ENCODE assay signal across 8 cellular contexts in the genomic region with DNA sequence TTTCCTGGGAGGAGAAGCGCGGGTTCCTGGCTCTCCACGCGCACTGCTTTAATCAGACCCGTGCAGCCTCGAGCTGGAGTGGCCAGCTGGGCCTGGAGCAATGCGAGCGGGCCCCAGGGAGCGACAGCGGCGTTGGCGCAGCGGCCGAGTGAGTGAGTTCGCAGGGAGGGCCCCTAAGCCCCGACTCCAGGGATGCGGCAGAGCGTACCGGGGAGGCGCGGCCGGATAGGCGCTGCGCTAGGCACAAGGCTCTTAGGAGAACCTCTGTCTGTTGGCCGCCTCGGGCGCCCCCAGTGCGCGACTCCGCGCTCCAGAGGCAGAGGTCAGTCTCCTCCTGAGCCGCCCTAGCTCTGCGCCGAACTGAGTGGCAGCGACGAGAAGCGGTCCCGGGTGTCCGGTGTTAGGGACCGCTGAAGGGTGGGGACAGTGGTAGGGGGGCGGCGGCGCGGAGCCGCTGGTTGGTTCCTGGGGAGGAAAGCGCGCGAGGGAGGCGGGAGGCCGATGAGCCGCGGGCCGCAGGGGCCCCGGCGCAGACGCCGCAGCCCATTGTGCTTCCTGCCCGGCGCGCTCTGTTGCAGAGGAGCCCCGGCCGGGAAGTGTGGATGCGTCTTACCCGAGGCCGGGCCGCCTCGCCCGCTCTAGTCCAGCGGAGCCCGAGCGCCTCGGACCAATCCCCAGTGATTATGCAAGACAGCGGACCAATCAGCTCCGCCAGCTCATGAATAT. TPM values are rescaled to one million over a fixed set of nuclear protein-coding genes. Genes with fewer than 3 reads are reported as not detected.
DNase-seq lines count a peak whose midpoint lies in the region; ATAC-seq and TF ChIP-seq lines count a peak whose summit lies in the region.

No MANE protein-coding gene starts in this region.

- peak overlapping the region; percentile 73 for H3K4me3 Mint-ChIP-seq in T-helper 1 cell treated with Interleukin-12 subunit alpha and Interleukin-12 subunit beta and Interleukin-4 antibody, amounts not matched to agents 30 μg/mL and 1 μg/mL, for 36 hours

- H3K27ac Mint-ChIP-seq in T-helper 1 cell treated with Interleukin-12 subunit alpha and Interleukin-12 subunit beta and Interleukin-4 antibody, amounts not matched to agents 30 μg/mL and 1 μg/mL, for 36 hours: peak overlapping the region; percentile 81

- peak overlapping the region; percentile 43 for H3K4me3 ChIP-seq in choroid plexus epithelial cell (ENCODE audit: low read depth, low read length)

- intact Hi-C loops in left colon (cut with DNase I, micrococcal nuclease): no loop called here

- TF ChIP-seq CTCF in choroid plexus epithelial cell (conservative IDR thresholded peaks at IDR 0.05; ENCODE audit: low read depth, low read length): no peak

- no peaks in the 10 kb centered on the region for H3K9me3 Mint-ChIP-seq in T-helper 1 cell treated with Interleukin-12 subunit alpha and Interleukin-12 subunit beta and Interleukin-4 antibody, amounts not matched to agents 30 μg/mL and 1 μg/mL, for 36 hours

- ATAC-seq in GM18499 (IDR thresholded peaks at IDR 0.05; ENCODE audit: insufficient read depth, unreplicated experiment) (peak; percentile 87), HG02852 (IDR thresholded peaks at IDR 0.05; ENCODE audit: unreplicated experiment) (peak; percentile 88), left colon (peak; percentile 91)

- DNase-seq in Ammon's horn (ENCODE audit: low spot score) (peak; percentile 57), NCI-H1436 (lab: John Stamatoyannopoulos, UW) (peak; percentile 96), choroid plexus epithelial cell (ENCODE audit: low read depth) (peak; percentile 94), left colon (peak; percentile 74 to 78)
- peak; percentile 58 for DNase-seq in stimulated activated CD4-positive, alpha-beta T cell treated with anti-CD3 and anti-CD28 coated beads, Interleukin-4, amount 100 ng/mL, for 24 hours

- H3K36me3 Mint-ChIP-seq in T-helper 1 cell treated with Interleukin-12 subunit alpha and Interleukin-12 subunit beta and Interleukin-4 antibody, amounts not matched to agents 30 μg/mL and 1 μg/mL, for 36 hours (ENCODE audit: low read depth): peaks cover 12% of the 10 kb centered on the region

- H3K27me3 Mint-ChIP-seq in T-helper 1 cell treated with Interleukin-12 subunit alpha and Interleukin-12 subunit beta and Interleukin-4 antibody, amounts not matched to agents 30 μg/mL and 1 μg/mL, for 36 hours (ENCODE audit: low read depth): peaks cover 100% of the 10 kb centered on the region

- peaks cover 39% of the 10 kb centered on the region for H3K4me1 Mint-ChIP-seq in T-helper 1 cell treated with Interleukin-12 subunit alpha and Interleukin-12 subunit beta and Interleukin-4 antibody, amounts not matched to agents 30 μg/mL and 1 μg/mL, for 36 hours (ENCODE audit: low read depth)

RNA-seq across cellular contexts. Expression of a gene that starts 0.4 kb away (rescaled TPM):
- under 1 TPM in 1 of 2 donors, not detected in 1; 0.17 TPM for total RNA-seq in left colon

RNA-seq across cellular contexts. Expression of a gene that starts 17.8 kb away (rescaled TPM):
- total RNA-seq in left colon: under 1 TPM in 1 of 2 donors, not detected in 1; 0.11 TPM

Comparison
In these comparisons a context has a peak if more than half of its experiments do, and no peak if none do; other contexts are left out.
1. Peak in every context shown above with its lines: DNase-seq, ATAC-seq and H3K4me3 ChIP-seq.